In the genomic region with DNA sequence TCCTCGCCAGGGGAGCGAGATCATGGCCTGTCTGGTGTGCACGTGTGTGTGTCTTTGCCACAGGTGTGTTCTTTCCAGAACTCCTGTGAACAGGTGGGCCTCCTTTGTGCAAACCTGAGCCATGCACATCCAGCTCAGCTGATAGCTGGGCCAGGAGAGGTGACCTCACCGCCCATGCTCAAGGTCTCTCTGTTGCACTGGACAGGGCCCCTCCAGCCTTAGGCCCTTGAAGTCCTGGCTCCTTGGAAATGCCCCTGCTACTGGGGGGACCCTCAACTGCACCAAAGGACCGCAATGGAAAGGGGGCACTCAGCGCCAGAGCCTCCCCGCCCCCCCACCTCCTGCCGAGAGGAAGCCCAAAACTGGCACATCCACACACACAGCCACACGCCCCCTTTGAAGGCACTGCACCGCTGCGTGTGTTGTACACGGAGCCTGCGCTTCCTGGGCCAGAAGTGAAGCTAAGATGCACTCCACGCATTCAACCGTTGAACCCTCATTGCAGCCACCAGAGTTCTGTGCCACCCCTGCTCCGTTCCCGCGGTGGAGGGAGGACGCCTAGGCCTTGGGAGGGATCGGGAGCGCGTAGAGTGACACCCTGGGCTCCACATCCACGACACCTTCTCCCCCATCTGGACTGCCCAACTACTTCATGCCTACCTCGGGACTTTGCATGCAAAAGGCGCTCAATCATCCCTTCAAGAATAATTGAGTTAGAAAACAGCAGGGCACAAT, we compare ENCODE assay signal across 2 cellular contexts.
TF ChIP-seq lines count a peak whose summit lies in the region.

No MANE protein-coding gene starts in this region.

TF ChIP-seq in GM23338, 12 proteins besides CTCF, POLR2A, EP300 and RAD21 (continues in another document):
- TF ChIP-seq POLR2AphosphoS5 (IDR thresholded peaks at IDR 0.05; ENCODE audit: low read depth) (no peak), EZH2 (IDR thresholded peaks at IDR 0.05; ENCODE audit: low read depth, unreplicated experiment) (no peak), ZNF114 (CRISPR knock-in tag; IDR thresholded peaks at IDR 0.05) (no peak), ETS1 (IDR thresholded peaks at IDR 0.05) (no peak), JUNB (IDR thresholded peaks at IDR 0.05; ENCODE audit: unreplicated experiment) (no peak), ZNF331 (CRISPR knock-in tag; IDR thresholded peaks at IDR 0.05; ENCODE audit: low read depth) (no peak), CREB1 (CRISPR knock-in tag; IDR thresholded peaks at IDR 0.05; ENCODE audit: low read depth) (no peak), STAT1 (IDR thresholded peaks at IDR 0.05; ENCODE audit: unreplicated experiment) (no peak)
- TF ChIP-seq, protein P1, sequence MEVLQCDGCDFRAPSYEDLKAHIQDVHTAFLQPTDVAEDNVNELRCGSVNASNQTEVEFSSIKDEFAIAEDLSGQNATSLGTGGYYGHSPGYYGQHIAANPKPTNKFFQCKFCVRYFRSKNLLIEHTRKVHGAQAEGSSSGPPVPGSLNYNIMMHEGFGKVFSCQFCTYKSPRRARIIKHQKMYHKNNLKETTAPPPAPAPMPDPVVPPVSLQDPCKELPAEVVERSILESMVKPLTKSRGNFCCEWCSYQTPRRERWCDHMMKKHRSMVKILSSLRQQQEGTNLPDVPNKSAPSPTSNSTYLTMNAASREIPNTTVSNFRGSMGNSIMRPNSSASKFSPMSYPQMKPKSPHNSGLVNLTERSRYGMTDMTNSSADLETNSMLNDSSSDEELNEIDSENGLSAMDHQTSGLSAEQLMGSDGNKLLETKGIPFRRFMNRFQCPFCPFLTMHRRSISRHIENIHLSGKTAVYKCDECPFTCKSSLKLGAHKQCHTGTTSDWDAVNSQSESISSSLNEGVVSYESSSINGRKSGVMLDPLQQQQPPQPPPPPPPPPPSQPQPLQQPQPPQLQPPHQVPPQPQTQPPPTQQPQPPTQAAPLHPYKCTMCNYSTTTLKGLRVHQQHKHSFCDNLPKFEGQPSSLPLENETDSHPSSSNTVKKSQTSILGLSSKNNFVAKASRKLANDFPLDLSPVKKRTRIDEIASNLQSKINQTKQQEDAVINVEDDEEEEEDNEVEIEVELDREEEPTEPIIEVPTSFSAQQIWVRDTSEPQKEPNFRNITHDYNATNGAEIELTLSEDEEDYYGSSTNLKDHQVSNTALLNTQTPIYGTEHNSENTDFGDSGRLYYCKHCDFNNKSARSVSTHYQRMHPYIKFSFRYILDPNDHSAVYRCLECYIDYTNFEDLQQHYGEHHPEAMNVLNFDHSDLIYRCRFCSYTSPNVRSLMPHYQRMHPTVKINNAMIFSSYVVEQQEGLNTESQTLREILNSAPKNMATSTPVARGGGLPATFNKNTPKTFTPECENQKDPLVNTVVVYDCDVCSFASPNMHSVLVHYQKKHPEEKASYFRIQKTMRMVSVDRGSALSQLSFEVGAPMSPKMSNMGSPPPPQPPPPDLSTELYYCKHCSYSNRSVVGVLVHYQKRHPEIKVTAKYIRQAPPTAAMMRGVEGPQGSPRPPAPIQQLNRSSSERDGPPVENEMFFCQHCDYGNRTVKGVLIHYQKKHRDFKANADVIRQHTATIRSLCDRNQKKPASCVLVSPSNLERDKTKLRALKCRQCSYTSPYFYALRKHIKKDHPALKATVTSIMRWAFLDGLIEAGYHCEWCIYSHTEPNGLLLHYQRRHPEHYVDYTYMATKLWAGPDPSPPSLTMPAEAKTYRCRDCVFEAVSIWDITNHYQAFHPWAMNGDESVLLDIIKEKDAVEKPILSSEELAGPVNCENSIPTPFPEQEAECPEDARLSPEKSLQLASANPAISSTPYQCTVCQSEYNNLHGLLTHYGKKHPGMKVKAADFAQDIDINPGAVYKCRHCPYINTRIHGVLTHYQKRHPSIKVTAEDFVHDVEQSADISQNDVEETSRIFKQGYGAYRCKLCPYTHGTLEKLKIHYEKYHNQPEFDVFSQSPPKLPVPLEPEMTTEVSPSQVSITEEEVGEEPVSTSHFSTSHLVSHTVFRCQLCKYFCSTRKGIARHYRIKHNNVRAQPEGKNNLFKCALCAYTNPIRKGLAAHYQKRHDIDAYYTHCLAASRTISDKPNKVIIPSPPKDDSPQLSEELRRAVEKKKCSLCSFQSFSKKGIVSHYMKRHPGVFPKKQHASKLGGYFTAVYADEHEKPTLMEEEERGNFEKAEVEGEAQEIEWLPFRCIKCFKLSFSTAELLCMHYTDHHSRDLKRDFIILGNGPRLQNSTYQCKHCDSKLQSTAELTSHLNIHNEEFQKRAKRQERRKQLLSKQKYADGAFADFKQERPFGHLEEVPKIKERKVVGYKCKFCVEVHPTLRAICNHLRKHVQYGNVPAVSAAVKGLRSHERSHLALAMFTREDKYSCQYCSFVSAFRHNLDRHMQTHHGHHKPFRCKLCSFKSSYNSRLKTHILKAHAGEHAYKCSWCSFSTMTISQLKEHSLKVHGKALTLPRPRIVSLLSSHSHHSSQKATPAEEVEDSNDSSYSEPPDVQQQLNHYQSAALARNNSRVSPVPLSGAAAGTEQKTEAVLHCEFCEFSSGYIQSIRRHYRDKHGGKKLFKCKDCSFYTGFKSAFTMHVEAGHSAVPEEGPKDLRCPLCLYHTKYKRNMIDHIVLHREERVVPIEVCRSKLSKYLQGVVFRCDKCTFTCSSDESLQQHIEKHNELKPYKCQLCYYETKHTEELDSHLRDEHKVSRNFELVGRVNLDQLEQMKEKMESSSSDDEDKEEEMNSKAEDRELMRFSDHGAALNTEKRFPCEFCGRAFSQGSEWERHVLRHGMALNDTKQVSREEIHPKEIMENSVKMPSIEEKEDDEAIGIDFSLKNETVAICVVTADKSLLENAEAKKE (CRISPR knock-in tag; IDR thresholded peaks at IDR 0.05) = no peak

TF ChIP-seq in H1, 55 proteins besides CTCF, POLR2A, EP300 and RAD21:
- TF ChIP-seq POLR2AphosphoS5 (IDR thresholded peaks at IDR 0.05; ENCODE audit: low read depth, low read length) = no peak
- no peak for TF ChIP-seq TAF7 (optimal IDR thresholded peaks at IDR 0.05; ENCODE audit: borderline replicate concordance, low read depth, low read length)
- TF ChIP-seq POU5F1 (IDR thresholded peaks at IDR 0.05; ENCODE audit: low read depth, low read length) = no peak
- no peak for TF ChIP-seq BACH1 (IDR thresholded peaks at IDR 0.05; ENCODE audit: low read length)
- no peak for TF ChIP-seq GABPA (IDR thresholded peaks at IDR 0.05; ENCODE audit: borderline replicate concordance, insufficient read depth, low read length)
- TF ChIP-seq TEAD4 (IDR thresholded peaks at IDR 0.05; ENCODE audit: low read depth, low read length) = no peak
- no peak for TF ChIP-seq CHD2 (IDR thresholded peaks at IDR 0.05; ENCODE audit: low read length)
- no peak for TF ChIP-seq RNF2 (IDR thresholded peaks at IDR 0.05; ENCODE audit: borderline replicate concordance, low read depth, low read length, missing control alignments, poor library complexity, severe bottlenecking)
